In the genomic region with DNA sequence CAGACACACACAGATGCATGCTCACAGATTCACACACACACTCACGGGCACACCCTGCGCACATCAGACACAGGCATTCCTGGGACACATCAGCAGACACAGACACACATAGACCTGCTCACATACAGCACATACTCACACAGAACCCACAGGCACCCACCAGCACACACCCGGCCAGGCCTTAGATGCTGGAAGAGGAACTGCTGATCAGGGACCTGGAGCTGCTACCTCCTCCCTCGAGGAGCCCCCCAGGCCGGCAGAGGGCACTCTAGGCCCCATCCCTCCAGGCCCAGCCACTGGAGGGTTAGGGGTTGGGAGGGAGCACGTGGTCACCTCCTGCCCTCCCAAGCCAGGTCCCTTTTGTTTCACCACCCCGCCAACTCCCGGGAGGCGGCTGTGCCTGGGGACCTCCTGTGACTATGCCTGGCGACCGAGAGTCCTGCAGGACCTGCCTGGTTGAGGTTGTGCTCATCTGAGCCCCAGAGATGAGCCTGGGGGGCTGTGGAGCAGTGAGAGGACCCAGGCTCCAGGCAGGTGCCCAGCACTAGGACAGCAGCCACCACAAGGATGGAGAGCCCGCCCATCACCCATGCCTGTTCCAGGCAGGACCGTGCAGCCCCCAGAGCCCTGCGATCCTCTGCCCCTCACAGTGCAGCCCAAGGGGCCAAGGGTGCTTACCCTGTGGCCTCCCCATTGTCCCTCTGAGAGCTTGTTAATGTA, we compare ENCODE assay signal across 2 cellular contexts.
TF ChIP-seq lines count a peak whose summit lies in the region.

No MANE protein-coding gene starts in this region.

TF ChIP-seq in WTC11, 78 proteins besides CTCF, POLR2A, EP300 and RAD21 (continued from another document and continues in another):
- TF ChIP-seq, protein P1, sequence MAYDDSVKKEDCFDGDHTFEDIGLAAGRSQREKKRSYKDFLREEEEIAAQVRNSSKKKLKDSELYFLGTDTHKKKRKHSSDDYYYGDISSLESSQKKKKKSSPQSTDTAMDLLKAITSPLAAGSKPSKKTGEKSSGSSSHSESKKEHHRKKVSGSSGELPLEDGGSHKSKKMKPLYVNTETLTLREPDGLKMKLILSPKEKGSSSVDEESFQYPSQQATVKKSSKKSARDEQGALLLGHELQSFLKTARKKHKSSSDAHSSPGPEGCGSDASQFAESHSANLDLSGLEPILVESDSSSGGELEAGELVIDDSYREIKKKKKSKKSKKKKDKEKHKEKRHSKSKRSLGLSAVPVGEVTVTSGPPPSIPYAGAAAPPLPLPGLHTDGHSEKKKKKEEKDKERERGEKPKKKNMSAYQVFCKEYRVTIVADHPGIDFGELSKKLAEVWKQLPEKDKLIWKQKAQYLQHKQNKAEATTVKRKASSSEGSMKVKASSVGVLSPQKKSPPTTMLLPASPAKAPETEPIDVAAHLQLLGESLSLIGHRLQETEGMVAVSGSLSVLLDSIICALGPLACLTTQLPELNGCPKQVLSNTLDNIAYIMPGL (CRISPR knock-in tag; IDR thresholded peaks at IDR 0.05), result peak; percentile 73; the same call in 1 of the 2 replicates
- peak; percentile 86 for TF ChIP-seq GABPB1 (CRISPR knock-in tag; IDR thresholded peaks at IDR 0.05)
- TF ChIP-seq NFATC4 (CRISPR knock-in tag; IDR thresholded peaks at IDR 0.05), result no peak
- no peak for TF ChIP-seq SMAD4 (CRISPR knock-in tag; IDR thresholded peaks at IDR 0.05)
- TF ChIP-seq ZNF219 (CRISPR knock-in tag; IDR thresholded peaks at IDR 0.05; ENCODE audit: borderline replicate concordance), result no peak
- no peak for TF ChIP-seq NR1H2 (CRISPR knock-in tag; IDR thresholded peaks at IDR 0.05)
- TF ChIP-seq ETV6 (CRISPR knock-in tag; IDR thresholded peaks at IDR 0.05), result 0 out of 2 replicates have a peak, but pooled peaks have one; percentile 44
- peak; percentile 75; the same call in 1 of the 2 replicates for TF ChIP-seq ZNF317 (CRISPR knock-in tag; IDR thresholded peaks at IDR 0.05; ENCODE audit: borderline replicate concordance, low read depth)
- TF ChIP-seq, protein P2, sequence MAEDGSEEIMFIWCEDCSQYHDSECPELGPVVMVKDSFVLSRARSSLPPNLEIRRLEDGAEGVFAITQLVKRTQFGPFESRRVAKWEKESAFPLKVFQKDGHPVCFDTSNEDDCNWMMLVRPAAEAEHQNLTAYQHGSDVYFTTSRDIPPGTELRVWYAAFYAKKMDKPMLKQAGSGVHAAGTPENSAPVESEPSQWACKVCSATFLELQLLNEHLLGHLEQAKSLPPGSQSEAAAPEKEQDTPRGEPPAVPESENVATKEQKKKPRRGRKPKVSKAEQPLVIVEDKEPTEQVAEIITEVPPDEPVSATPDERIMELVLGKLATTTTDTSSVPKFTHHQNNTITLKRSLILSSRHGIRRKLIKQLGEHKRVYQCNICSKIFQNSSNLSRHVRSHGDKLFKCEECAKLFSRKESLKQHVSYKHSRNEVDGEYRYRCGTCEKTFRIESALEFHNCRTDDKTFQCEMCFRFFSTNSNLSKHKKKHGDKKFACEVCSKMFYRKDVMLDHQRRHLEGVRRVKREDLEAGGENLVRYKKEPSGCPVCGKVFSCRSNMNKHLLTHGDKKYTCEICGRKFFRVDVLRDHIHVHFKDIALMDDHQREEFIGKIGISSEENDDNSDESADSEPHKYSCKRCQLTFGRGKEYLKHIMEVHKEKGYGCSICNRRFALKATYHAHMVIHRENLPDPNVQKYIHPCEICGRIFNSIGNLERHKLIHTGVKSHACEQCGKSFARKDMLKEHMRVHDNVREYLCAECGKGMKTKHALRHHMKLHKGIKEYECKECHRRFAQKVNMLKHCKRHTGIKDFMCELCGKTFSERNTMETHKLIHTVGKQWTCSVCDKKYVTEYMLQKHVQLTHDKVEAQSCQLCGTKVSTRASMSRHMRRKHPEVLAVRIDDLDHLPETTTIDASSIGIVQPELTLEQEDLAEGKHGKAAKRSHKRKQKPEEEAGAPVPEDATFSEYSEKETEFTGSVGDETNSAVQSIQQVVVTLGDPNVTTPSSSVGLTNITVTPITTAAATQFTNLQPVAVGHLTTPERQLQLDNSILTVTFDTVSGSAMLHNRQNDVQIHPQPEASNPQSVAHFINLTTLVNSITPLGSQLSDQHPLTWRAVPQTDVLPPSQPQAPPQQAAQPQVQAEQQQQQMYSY (CRISPR knock-in tag; IDR thresholded peaks at IDR 0.05), result 0 out of 2 replicates have a peak, but pooled peaks have one; percentile 13
- TF ChIP-seq, protein P3, sequence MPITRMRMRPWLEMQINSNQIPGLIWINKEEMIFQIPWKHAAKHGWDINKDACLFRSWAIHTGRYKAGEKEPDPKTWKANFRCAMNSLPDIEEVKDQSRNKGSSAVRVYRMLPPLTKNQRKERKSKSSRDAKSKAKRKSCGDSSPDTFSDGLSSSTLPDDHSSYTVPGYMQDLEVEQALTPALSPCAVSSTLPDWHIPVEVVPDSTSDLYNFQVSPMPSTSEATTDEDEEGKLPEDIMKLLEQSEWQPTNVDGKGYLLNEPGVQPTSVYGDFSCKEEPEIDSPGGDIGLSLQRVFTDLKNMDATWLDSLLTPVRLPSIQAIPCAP (CRISPR knock-in tag; IDR thresholded peaks at IDR 0.05), result 0 out of 2 replicates have a peak, but pooled peaks have one; percentile 22
- 0 out of 2 replicates have a peak, but pooled peaks have one; percentile 26 for TF ChIP-seq ZNF416 (CRISPR knock-in tag; IDR thresholded peaks at IDR 0.05)
- no peak for TF ChIP-seq TCF7 (CRISPR knock-in tag; IDR thresholded peaks at IDR 0.05; ENCODE audit: low read depth)
- no peak for TF ChIP-seq HMGA2 (CRISPR knock-in tag; IDR thresholded peaks at IDR 0.05)
- TF ChIP-seq TEAD1 (CRISPR knock-in tag; IDR thresholded peaks at IDR 0.05), result peak; percentile 51; the same call in 1 of the 2 replicates
- TF ChIP-seq ZBTB21 (CRISPR knock-in tag; IDR thresholded peaks at IDR 0.05; ENCODE audit: borderline replicate concordance), result no peak
- peak; percentile 74; the same call in 1 of the 2 replicates for TF ChIP-seq ZNF138 (CRISPR knock-in tag; conservative IDR thresholded peaks at IDR 0.05)
- TF ChIP-seq SMAD3 (CRISPR knock-in tag; IDR thresholded peaks at IDR 0.05; ENCODE audit: borderline replicate concordance), result no peak
- TF ChIP-seq, protein P4, sequence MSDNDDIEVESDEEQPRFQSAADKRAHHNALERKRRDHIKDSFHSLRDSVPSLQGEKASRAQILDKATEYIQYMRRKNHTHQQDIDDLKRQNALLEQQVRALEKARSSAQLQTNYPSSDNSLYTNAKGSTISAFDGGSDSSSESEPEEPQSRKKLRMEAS (CRISPR knock-in tag; IDR thresholded peaks at IDR 0.05), result peak; percentile 98
- TF ChIP-seq, protein P5, sequence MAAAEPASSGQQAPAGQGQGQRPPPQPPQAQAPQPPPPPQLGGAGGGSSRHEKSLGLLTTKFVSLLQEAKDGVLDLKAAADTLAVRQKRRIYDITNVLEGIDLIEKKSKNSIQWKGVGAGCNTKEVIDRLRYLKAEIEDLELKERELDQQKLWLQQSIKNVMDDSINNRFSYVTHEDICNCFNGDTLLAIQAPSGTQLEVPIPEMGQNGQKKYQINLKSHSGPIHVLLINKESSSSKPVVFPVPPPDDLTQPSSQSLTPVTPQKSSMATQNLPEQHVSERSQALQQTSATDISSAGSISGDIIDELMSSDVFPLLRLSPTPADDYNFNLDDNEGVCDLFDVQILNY (CRISPR knock-in tag; IDR thresholded peaks at IDR 0.05), result peak; percentile 28; the same call in 1 of the 2 replicates
- TF ChIP-seq JAZF1 (CRISPR knock-in tag; IDR thresholded peaks at IDR 0.05), result no peak

TF ChIP-seq in HepG2, 621 proteins besides CTCF, POLR2A, EP300 and RAD21 (continued from another document and continues in another):
- TF ChIP-seq, protein P6, sequence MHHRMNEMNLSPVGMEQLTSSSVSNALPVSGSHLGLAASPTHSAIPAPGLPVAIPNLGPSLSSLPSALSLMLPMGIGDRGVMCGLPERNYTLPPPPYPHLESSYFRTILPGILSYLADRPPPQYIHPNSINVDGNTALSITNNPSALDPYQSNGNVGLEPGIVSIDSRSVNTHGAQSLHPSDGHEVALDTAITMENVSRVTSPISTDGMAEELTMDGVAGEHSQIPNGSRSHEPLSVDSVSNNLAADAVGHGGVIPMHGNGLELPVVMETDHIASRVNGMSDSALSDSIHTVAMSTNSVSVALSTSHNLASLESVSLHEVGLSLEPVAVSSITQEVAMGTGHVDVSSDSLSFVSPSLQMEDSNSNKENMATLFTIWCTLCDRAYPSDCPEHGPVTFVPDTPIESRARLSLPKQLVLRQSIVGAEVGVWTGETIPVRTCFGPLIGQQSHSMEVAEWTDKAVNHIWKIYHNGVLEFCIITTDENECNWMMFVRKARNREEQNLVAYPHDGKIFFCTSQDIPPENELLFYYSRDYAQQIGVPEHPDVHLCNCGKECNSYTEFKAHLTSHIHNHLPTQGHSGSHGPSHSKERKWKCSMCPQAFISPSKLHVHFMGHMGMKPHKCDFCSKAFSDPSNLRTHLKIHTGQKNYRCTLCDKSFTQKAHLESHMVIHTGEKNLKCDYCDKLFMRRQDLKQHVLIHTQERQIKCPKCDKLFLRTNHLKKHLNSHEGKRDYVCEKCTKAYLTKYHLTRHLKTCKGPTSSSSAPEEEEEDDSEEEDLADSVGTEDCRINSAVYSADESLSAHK (CRISPR knock-in tag; IDR thresholded peaks at IDR 0.05; ENCODE audit: borderline replicate concordance), result no peak
- TF ChIP-seq ATF1 (CRISPR knock-in tag; IDR thresholded peaks at IDR 0.05) (no peak), ZNF547 (CRISPR knock-in tag; IDR thresholded peaks at IDR 0.05) (peak; percentile 96), HDAC1 (CRISPR knock-in tag; IDR thresholded peaks at IDR 0.05) (peak; percentile 57; the same call in 1 of the 2 replicates), SCMH1 (CRISPR knock-in tag; IDR thresholded peaks at IDR 0.05; ENCODE audit: borderline replicate concordance) (no peak), ZBTB21 (CRISPR knock-in tag; IDR thresholded peaks at IDR 0.05) (no peak), ZKSCAN8 (CRISPR knock-in tag; IDR thresholded peaks at IDR 0.05; ENCODE audit: borderline replicate concordance) (peak; percentile 52; the same call in 1 of the 2 replicates), ZNF354B (CRISPR knock-in tag; IDR thresholded peaks at IDR 0.05) (no peak), PAX8 (CRISPR knock-in tag; IDR thresholded peaks at IDR 0.05; ENCODE audit: borderline replicate concordance) (peak; percentile 55; the same call in 1 of the 2 replicates), GABPB1 (CRISPR knock-in tag; IDR thresholded peaks at IDR 0.05) (peak; percentile 76), KDM5B (CRISPR knock-in tag; IDR thresholded peaks at IDR 0.05; ENCODE audit: borderline replicate concordance) (peak; percentile 84; the same call in 1 of the 2 replicates), HOXA7 (CRISPR knock-in tag; IDR thresholded peaks at IDR 0.05) (no peak), FOXA3 (CRISPR knock-in tag; IDR thresholded peaks at IDR 0.05) (peak; percentile 54; the same call in 1 of the 2 replicates), MATR3 (CRISPR knock-in tag; IDR thresholded peaks at IDR 0.05) (no peak), SRSF9 (IDR thresholded peaks at IDR 0.05; ENCODE audit: borderline replicate concordance, insufficient read depth, low read depth, low read length, poor library complexity, severe bottlenecking) (no peak), RFX3 (CRISPR knock-in tag; IDR thresholded peaks at IDR 0.05) (no peak)
- TF ChIP-seq, protein P7, sequence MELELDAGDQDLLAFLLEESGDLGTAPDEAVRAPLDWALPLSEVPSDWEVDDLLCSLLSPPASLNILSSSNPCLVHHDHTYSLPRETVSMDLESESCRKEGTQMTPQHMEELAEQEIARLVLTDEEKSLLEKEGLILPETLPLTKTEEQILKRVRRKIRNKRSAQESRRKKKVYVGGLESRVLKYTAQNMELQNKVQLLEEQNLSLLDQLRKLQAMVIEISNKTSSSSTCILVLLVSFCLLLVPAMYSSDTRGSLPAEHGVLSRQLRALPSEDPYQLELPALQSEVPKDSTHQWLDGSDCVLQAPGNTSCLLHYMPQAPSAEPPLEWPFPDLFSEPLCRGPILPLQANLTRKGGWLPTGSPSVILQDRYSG (CRISPR knock-in tag; IDR thresholded peaks at IDR 0.05), result no peak
- TF ChIP-seq, protein P8, sequence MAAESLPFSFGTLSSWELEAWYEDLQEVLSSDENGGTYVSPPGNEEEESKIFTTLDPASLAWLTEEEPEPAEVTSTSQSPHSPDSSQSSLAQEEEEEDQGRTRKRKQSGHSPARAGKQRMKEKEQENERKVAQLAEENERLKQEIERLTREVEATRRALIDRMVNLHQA (CRISPR knock-in tag; IDR thresholded peaks at IDR 0.05), result no peak
- TF ChIP-seq, protein P9, sequence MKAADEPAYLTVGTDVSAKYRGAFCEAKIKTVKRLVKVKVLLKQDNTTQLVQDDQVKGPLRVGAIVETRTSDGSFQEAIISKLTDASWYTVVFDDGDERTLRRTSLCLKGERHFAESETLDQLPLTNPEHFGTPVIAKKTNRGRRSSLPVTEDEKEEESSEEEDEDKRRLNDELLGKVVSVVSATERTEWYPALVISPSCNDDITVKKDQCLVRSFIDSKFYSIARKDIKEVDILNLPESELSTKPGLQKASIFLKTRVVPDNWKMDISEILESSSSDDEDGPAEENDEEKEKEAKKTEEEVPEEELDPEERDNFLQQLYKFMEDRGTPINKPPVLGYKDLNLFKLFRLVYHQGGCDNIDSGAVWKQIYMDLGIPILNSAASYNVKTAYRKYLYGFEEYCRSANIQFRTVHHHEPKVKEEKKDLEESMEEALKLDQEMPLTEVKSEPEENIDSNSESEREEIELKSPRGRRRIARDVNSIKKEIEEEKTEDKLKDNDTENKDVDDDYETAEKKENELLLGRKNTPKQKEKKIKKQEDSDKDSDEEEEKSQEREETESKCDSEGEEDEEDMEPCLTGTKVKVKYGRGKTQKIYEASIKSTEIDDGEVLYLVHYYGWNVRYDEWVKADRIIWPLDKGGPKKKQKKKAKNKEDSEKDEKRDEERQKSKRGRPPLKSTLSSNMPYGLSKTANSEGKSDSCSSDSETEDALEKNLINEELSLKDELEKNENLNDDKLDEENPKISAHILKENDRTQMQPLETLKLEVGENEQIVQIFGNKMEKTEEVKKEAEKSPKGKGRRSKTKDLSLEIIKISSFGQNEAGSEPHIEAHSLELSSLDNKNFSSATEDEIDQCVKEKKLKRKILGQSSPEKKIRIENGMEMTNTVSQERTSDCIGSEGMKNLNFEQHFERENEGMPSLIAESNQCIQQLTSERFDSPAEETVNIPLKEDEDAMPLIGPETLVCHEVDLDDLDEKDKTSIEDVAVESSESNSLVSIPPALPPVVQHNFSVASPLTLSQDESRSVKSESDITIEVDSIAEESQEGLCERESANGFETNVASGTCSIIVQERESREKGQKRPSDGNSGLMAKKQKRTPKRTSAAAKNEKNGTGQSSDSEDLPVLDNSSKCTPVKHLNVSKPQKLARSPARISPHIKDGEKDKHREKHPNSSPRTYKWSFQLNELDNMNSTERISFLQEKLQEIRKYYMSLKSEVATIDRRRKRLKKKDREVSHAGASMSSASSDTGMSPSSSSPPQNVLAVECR (CRISPR knock-in tag; IDR thresholded peaks at IDR 0.05; ENCODE audit: borderline replicate concordance), result peak; percentile 75; the same call in 1 of the 2 replicates
- TF ChIP-seq, protein P10, sequence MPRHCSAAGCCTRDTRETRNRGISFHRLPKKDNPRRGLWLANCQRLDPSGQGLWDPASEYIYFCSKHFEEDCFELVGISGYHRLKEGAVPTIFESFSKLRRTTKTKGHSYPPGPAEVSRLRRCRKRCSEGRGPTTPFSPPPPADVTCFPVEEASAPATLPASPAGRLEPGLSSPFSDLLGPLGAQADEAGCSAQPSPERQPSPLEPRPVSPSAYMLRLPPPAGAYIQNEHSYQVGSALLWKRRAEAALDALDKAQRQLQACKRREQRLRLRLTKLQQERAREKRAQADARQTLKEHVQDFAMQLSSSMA (CRISPR knock-in tag; IDR thresholded peaks at IDR 0.05), result no peak
